In the genomic region with DNA sequence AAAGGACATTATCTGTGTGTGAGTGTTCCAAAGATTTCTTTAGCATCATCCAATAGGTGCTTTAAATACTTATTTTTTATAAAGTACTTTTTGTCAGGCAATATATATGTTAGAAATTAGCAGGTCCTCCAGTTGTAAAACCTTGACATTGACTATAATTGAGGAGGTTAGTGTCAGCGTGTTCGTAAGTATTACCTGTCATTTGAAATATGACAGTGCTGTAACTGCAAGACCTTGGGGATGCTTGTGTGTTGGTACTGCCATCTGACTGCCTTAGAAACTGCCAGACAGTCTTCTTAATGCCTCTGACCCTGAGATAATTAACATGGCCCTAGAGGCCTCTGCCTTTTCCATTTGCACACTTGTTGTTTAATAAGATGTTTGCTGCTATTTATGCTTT, we compare ENCODE assay signal across 23 cellular contexts.
"Had no signal": no experiment of that assay in that cellular context is flagged by ENCODE, and none has a peak within 500 bp of the region (broad histone marks: within the 10 kb centered on the region; RNA-seq: fewer than 3 reads in every experiment).

No MANE protein-coding gene starts in this region.

- DNase-seq: cortex of kidney; effector CD8-positive, alpha-beta T cell; effector memory CD8-positive, alpha-beta T cell; endodermal cell; erythroblast; esophagus squamous epithelium; foreskin fibroblast; foreskin melanocyte; gastrocnemius medialis; glutamatergic neuron; head of caudate nucleus; heart right ventricle; hippocampal formation; left cardiac atrium; left lung; left ventricle myocardium superior; lower lobe of right lung; mesenchymal stem cell; mucosa of descending colon; naive B cell; naive thymus-derived CD8-positive, alpha-beta T cell had no signal

- H3K36me3 ChIP-seq: esophagus squamous epithelium, gastrocnemius medialis, heart right ventricle, left lung, lower lobe of right lung had no signal

- H3K27me3 ChIP-seq: esophagus squamous epithelium, gastrocnemius medialis, heart right ventricle, left lung had no signal

- H3K9me3 ChIP-seq: esophagus squamous epithelium, gastrocnemius medialis, lower lobe of right lung, mucosa of descending colon had no signal

- H3K27ac ChIP-seq: epithelial cell of prostate, esophagus squamous epithelium, gastrocnemius medialis, heart right ventricle, left lung, lower lobe of right lung had no signal

- ATAC-seq: effector memory CD8-positive, alpha-beta T cell; esophagus mucosa; gastrocnemius medialis; heart right ventricle; left cardiac atrium; left lung; left ventricle myocardium superior; lower lobe of right lung; mucosa of descending colon; naive thymus-derived CD8-positive, alpha-beta T cell had no signal

- H3K4me3 ChIP-seq: esophagus squamous epithelium, gastrocnemius medialis, heart right ventricle, left lung, lower lobe of right lung, mucosa of descending colon had no signal
